8 cellular contexts compared by ENCODE assay signal in genomic region chr16:2155091-2156024, GRCh38. TPM values are rescaled to one million over a fixed set of nuclear protein-coding genes. Genes with fewer than 3 reads are reported as not detected.
A peak's percentile ranks its signal among the peaks of the same experiment; 100 is the strongest.
DNase-seq lines count a peak whose midpoint lies in the region; ATAC-seq, FAIRE-seq and TF ChIP-seq lines count a peak whose summit lies in the region.

TSS of gene TRAF7 (plus strand) at chr16:2155782. CDS start at chr16:2163921, 8,139 bp downstream.

- CTCF ChIA-PET in T-cell (lab: Charles Lee): interaction anchor here (0.6 to 4.1 kb wide), 16 partner anchors 9 to 373 kb away, joined by 3 to 24 read pairs (median 4); partner anchors contain the start of genes MLST8 (in 1 of the 2), NTHL1 (in 1 of the 2), NUBP2 (in 1 of the 2) and PGP (in 1 of the 2)

- H3K4me1 ChIP-seq in cardiac muscle cell (ENCODE audit: low read depth) (peaks cover 33% of the 10 kb centered on the region), parathyroid adenoma (peaks cover 25% of the 10 kb centered on the region), tibial nerve (peaks cover 0 to 86% (median 76%) of the 10 kb centered on the region in 4 donors)

- H3K27ac ChIP-seq in adipose tissue (ENCODE audit: low read depth, low read length) (peak within 1 kb of the TSS; percentile 4), cardiac muscle cell (peak within 1 kb of the TSS; percentile 67), parathyroid adenoma (peak within 1 kb of the TSS; percentile 78), tibial nerve (peak within 1 kb of the TSS; percentile 71 to 96 (median 86))

- H3K4me3 Mint-ChIP-seq in T-cell: peak within 1 kb of the TSS; percentile 79 to 96 (median 94)

- ATAC-seq in HG02840 (IDR thresholded peaks at IDR 0.05; ENCODE audit: low FRiP score, unreplicated experiment) (peak; percentile 89), T-cell (replicated peaks in 1 of 4) (peak; percentile 89 to 93 (median 90))

- peak within 1 kb of the TSS; percentile 88 to 94 for H3K27ac Mint-ChIP-seq in T-cell

- DNase-seq in GM12891 (ENCODE audit: insufficient read length, low spot score) (peak; percentile 99), NCI-H1436 treated with DMSO at 0.1 percent for 48 hours (lab: John Stamatoyannopoulos, UW) (peak; percentile 99), T-cell (peak; percentile 91 to 100 (median 98)), cardiac muscle cell (ENCODE audit: low read depth in 1 of 2, low spot score in 1 of 2) (peak; percentile 100), tibial nerve (ENCODE audit: low spot score in 2 of 2) (peak; percentile 96 to 98)

- H3K79me2 ChIP-seq in parathyroid adenoma: peaks cover 46% of the 10 kb centered on the region

- WGBS in adipose tissue, 3 donors: 0 to 1% (median 0%) methylated on average over 69 to 103 of the region's 103 CpGs
- 0 to 1% methylated on average over 21 to 67 of the region's 103 CpGs for WGBS in tibial nerve, 2 donors

- H3K4me1 Mint-ChIP-seq in T-cell: peaks cover 48 to 65% (median 55%) of the 10 kb centered on the region in 3 donors

- H3K27me3 Mint-ChIP-seq in T-cell: no peaks in the 10 kb centered on the region

- H2AFZ ChIP-seq in parathyroid adenoma: peak within 1 kb of the TSS; percentile 25

- no peak within 1 kb of the TSS for H3K9ac ChIP-seq in parathyroid adenoma

- TF ChIP-seq CTCF in cardiac muscle cell (IDR thresholded peaks at IDR 0.05; ENCODE audit: low read depth, low read length) (no peak), parathyroid adenoma (IDR thresholded peaks at IDR 0.05) (peak; percentile 9), tibial nerve (IDR thresholded peaks at IDR 0.05) (peak in 3 of 5 experiments; percentile 3 to 48 (median 15))

- H3K4me3 ChIP-seq in cardiac muscle cell (peak within 1 kb of the TSS; percentile 91), parathyroid adenoma (ENCODE audit: low read depth, low read length) (peak within 1 kb of the TSS; percentile 97), tibial nerve (peak within 1 kb of the TSS; percentile 74 to 87 (median 78))

- H3K9me3 Mint-ChIP-seq in T-cell: no peaks in the 10 kb centered on the region

- H3K36me3 ChIP-seq in cardiac muscle cell: no peaks in the 10 kb centered on the region
- no peaks in the 10 kb centered on the region for H3K36me3 ChIP-seq in parathyroid adenoma (ENCODE audit: control insufficient read depth, insufficient read depth, low read length)
- H3K36me3 ChIP-seq in tibial nerve: peaks cover 0 to 9% (median 0%) of the 10 kb centered on the region in 3 donors

- H3K27me3 ChIP-seq in cardiac muscle cell: no peaks in the 10 kb centered on the region
- H3K27me3 ChIP-seq in parathyroid adenoma (ENCODE audit: control insufficient read depth, insufficient read depth, low read length): no peaks in the 10 kb centered on the region
- H3K27me3 ChIP-seq in tibial nerve: no peaks in the 10 kb centered on the region

- H3K4me2 ChIP-seq in parathyroid adenoma (ENCODE audit: low read length): peak within 1 kb of the TSS; percentile 98

- peak; percentile 97 for FAIRE-seq in GM12891 (lab: Jason Lieb, UNC)

- H3K36me3 Mint-ChIP-seq in T-cell: peaks cover 7% of the 10 kb centered on the region

- POLR2A ChIA-PET in T-cell (lab: Charles Lee): interaction anchor here (0.5 to 1.5 kb wide), 20 partner anchors 15 to 531 kb away, joined by 3 to 12 read pairs (median 4); partner anchors contain the start of genes AMDHD2 (in 1 of the 2), KCTD5 (in 1 of the 2), MSRB1 (in 1 of the 2) and NHERF2 (in 1 of the 2)

- TF ChIP-seq POLR2A in GM12891 (IDR thresholded peaks at IDR 0.05; ENCODE audit: low read depth, low read length) (peak; percentile 100), tibial nerve (IDR thresholded peaks at IDR 0.05) (peak; percentile 99)

- peak; percentile 92 to 100 for TF ChIP-seq EP300 in tibial nerve (IDR thresholded peaks at IDR 0.05)

- H3K9me3 ChIP-seq in cardiac muscle cell (ENCODE audit: low read depth) (no peaks in the 10 kb centered on the region), parathyroid adenoma (ENCODE audit: control insufficient read depth, low read length) (no peaks in the 10 kb centered on the region), tibial nerve (no peaks in the 10 kb centered on the region)

TF ChIP-seq in GM12891, 5 proteins besides CTCF, POLR2A, EP300 and RAD21:
- TF ChIP-seq POU2F2 (IDR thresholded peaks at IDR 0.05; ENCODE audit: low read depth, low read length) (peak; percentile 97), SPI1 (IDR thresholded peaks at IDR 0.05; ENCODE audit: low read depth, low read length) (peak; percentile 49; the same call in 1 of the 2 replicates), POLR2AphosphoS5 (IDR thresholded peaks at IDR 0.05; ENCODE audit: low read depth, low read length) (peak; percentile 100), PAX5 (IDR thresholded peaks at IDR 0.05; ENCODE audit: insufficient read depth, low read length, severe bottlenecking) (peak; percentile 58), TAF1 (IDR thresholded peaks at IDR 0.05; ENCODE audit: low read depth, low read length) (peak; percentile 99)
TF ChIP-seq in GM12891: peak in this region for 5.

RNA-seq across cellular contexts. Expression of gene TRAF7, which starts in this region (rescaled TPM):
- polyA plus RNA-seq in GM12891 (2012; ENCODE audit: low read depth, missing spikeins): 38.2 TPM
- 10 to 100 TPM; 25.6 to 54.3 (median 43.9) TPM for total RNA-seq in T-cell
- polyA plus RNA-seq in adipose tissue: 10 to 100 TPM; 24.3 to 42.1 (median 42.0) TPM
- total RNA-seq in cardiac muscle cell: 67.5 and 71.6 TPM in 2 replicates
- 32.3 and 37.4 TPM in 2 replicates for polyA plus RNA-seq in cardiac muscle cell
- total RNA-seq in tibial nerve: 10 to 100 TPM; 29.1 to 53.7 (median 38.4) TPM

Comparison
In these comparisons a context has a peak if more than half of its experiments do, and no peak if none do; other contexts are left out.
1. Peak in every context shown above with its lines: DNase-seq, ATAC-seq, H3K4me3 ChIP-seq and H3K27ac ChIP-seq.
2. H3K27ac ChIP-seq: peak in every context shown above with its lines; median percentile 86 in tibial nerve; 78 in parathyroid adenoma; 67 in cardiac muscle cell; 4 in adipose tissue.